Comparison of ENCODE assay signal across 7 cellular contexts in the genomic region with DNA sequence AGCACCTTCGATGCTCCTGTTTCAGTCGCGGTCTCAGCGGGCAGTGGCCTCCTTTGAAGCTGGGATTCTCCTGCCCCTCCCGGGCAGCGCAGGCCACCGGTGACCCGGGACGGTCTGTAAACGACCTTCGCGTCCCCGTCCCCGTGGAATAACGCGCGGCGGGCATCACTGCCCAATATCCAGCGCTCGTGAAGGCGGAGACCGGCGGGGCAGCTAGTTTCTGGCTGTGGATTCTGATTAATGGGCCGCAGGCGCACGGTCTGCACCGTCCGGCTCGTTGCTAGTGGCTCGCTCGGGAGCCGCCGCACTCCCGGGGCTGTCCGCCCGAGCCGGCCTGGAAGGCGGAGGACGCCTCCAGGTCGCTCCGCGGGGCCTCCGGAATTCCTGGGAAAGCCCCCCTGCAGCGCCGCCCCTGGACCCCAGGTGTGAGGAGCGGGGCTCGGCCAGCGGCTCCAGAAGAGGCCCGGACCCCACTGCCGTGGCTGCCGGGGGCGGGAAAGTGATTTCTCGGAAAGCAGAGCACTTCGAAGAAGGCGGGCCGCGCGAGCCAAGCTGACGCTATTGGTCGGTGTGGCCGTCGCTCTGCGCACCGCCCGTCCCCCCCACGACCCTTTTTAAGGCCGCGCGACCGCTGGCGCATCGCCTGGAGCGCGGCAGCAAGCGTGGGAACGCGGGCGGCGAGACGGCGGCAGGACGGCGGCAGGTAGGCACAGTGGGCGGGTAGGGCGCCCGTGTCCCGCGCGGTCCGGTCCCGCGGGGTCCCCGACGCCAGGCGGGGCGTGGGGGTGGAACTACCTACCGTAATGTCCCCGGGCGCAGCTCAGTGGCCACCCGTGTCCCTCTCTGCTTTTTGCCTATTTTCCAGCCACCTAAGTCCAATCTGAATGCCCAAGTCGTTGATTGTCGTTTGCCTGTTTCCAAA. TPM values are rescaled to one million over a fixed set of nuclear protein-coding genes. Genes with fewer than 3 reads are reported as not detected.
DNase-seq lines count a peak whose midpoint lies in the region; ATAC-seq and TF ChIP-seq lines count a peak whose summit lies in the region.

A gene with protein sequence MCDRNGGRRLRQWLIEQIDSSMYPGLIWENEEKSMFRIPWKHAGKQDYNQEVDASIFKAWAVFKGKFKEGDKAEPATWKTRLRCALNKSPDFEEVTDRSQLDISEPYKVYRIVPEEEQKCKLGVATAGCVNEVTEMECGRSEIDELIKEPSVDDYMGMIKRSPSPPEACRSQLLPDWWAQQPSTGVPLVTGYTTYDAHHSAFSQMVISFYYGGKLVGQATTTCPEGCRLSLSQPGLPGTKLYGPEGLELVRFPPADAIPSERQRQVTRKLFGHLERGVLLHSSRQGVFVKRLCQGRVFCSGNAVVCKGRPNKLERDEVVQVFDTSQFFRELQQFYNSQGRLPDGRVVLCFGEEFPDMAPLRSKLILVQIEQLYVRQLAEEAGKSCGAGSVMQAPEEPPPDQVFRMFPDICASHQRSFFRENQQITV (plus strand): TSS at position 642 of the 922 bp plus-strand sequence. CDS start 3,854 bp downstream, outside the sequence.

- peaks cover 5 to 92% (median 54%) of the 10 kb centered on the region in 45 donors for H3K27me3 ChIP-seq in dorsolateral prefrontal cortex

- H3K9me3 Mint-ChIP-seq in mesothelial cell of epicardium, result no peaks in the 10 kb centered on the region

- H3K4me1 Mint-ChIP-seq in mesothelial cell of epicardium, result peaks cover 14% of the 10 kb centered on the region

- H3K4me3 ChIP-seq in dorsolateral prefrontal cortex, result peak within 1 kb of the TSS; percentile 24 to 67 (median 51)

- H3K27ac ChIP-seq in dorsolateral prefrontal cortex, result peak within 1 kb of the TSS in 10 of 59 donors; percentile 12 to 70 (median 29)

- no peak for TF ChIP-seq CTCF in dorsolateral prefrontal cortex (IDR thresholded peaks at IDR 0.05 in 54 of 56, conservative IDR thresholded peaks at IDR 0.05 in 2 of 56; ENCODE audit: low read depth in 1 of 56, partially characterized antibody in 56 of 56)
- TF ChIP-seq CTCF in mesothelial cell of epicardium (IDR thresholded peaks at IDR 0.05; ENCODE audit: unreplicated experiment), result no peak

- peak; percentile 71 to 79 for DNase-seq in activated CD4-positive, alpha-beta T cell treated with anti-CD3 and anti-CD28 coated beads, Interleukin-2, amount 50 U/mL, for 4 hours
- DNase-seq in dorsolateral prefrontal cortex, result peak in 7 of 10 donors; percentile 18 to 63 (median 46)
- DNase-seq in mesothelial cell of epicardium (ENCODE audit: low spot score in 2 of 2, unreplicated experiment in 2 of 2), result peak; percentile 54 to 77
- DNase-seq in stimulated activated CD8-positive, alpha-beta memory T cell treated with anti-CD3 and anti-CD28 coated beads, Interleukin-2, amount 100 ng/mL, for 1 hour (ENCODE audit: low read depth in 2 of 2), result peak; percentile 39 to 46
- DNase-seq in HuH-7.5 (ENCODE audit: low spot score), result no peak

- intact Hi-C loops in dorsolateral prefrontal cortex (cut with DNase I), result no loop called here

- peak within 1 kb of the TSS; percentile 71 for H3K4me3 Mint-ChIP-seq in mesothelial cell of epicardium

- H3K36me3 Mint-ChIP-seq in mesothelial cell of epicardium, result no peaks in the 10 kb centered on the region

- ATAC-seq in GM19035 (IDR thresholded peaks at IDR 0.05; ENCODE audit: unreplicated experiment) (peak; percentile 39), HG03432 (IDR thresholded peaks at IDR 0.05; ENCODE audit: unreplicated experiment) (peak; percentile 61)

- peaks cover 71% of the 10 kb centered on the region for H3K27me3 Mint-ChIP-seq in mesothelial cell of epicardium (ENCODE audit: low read depth)

- H3K27ac Mint-ChIP-seq in mesothelial cell of epicardium, result no peak within 1 kb of the TSS

RNA-seq across cellular contexts. Expression of the gene that starts here (rescaled TPM):
- total RNA-seq in dorsolateral prefrontal cortex, result 10 to 100 TPM in 59 of 120 experiments, 1 to 10 TPM in 61; 1.6 to 35.0 (median 9.9) TPM
- 5.8 to 7.8 TPM (median 5.8 TPM) in 3 replicates for total RNA-seq in mesothelial cell of epicardium
